ENCODE assay signal across 7 cellular contexts in the genomic region with DNA sequence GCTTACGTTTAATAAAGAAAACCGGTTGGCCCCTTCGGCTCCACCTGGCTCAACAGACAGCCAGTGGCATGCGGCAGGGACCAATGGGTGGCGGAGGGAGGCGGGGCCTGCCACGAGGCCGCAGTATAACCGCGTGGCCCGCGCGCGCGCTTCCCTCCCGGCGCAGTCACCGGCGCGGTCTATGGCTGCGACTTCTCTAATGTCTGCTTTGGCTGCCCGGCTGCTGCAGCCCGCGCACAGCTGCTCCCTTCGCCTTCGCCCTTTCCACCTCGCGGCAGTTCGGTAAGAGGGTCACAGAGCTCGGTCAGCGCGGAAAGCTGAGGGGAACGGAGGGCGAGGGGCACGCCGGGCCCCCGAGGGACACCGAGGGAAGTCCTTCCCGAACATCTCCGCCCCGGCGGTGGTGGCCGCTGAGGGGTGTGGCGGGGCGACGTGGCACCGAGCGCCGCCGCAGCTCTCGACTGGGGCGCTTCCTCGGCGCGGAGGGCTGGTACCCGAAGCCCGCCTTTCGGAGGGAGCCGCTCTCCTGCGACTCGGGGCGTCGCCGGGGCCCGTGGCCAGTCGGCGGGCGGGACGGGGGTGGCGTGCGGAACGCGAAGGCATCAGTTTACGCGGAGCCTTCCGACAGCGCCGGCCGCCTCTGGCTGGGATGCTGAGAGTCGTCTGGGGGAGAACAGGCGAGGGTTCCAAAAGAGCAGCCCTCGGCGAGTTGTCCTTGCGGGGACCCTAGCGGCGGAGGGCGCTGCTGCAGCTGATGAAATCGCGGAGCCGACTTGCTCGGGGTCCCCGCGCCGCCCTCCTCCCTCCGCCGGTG. TPM values are rescaled to one million over a fixed set of nuclear protein-coding genes. Genes with fewer than 3 reads are reported as not detected.
DNase-seq lines count a peak whose midpoint lies in the region; ATAC-seq and TF ChIP-seq lines count a peak whose summit lies in the region.

A gene (plus strand): TSS at position 155 of the 814 bp plus-strand sequence. CDS start 27 bp downstream, at position 182.

- H3K4me1 Mint-ChIP-seq in T-helper 2 cell treated with Interferon-gamma antibody and Interleukin-4, amounts not matched to agents 5 μg/mL and 100 μg/mL, for 36 hours (ENCODE audit: low read depth): peaks cover 47% of the 10 kb centered on the region

- peak within 1 kb of the TSS; percentile 82 to 90 for H3K4me3 ChIP-seq in ascending aorta

- intact Hi-C loops in ascending aorta (cut with DNase I): loop anchor here (1.0 to 5.0 kb wide), 4 partner anchors 19 to 370 kb away; a partner anchor contains a TSS

- H3K27me3 ChIP-seq in ascending aorta: no peaks in the 10 kb centered on the region

- peak within 1 kb of the TSS; percentile 100 for H3K27ac Mint-ChIP-seq in T-helper 2 cell treated with Interferon-gamma antibody and Interleukin-4, amounts not matched to agents 5 μg/mL and 100 μg/mL, for 36 hours

- ATAC-seq in GM18505 (IDR thresholded peaks at IDR 0.05; ENCODE audit: unreplicated experiment) (peak; percentile 84), HG02973 (IDR thresholded peaks at IDR 0.05; ENCODE audit: unreplicated experiment) (peak; percentile 79)

- no peaks in the 10 kb centered on the region for H3K9me3 Mint-ChIP-seq in T-helper 2 cell treated with Interferon-gamma antibody and Interleukin-4, amounts not matched to agents 5 μg/mL and 100 μg/mL, for 36 hours

- peak within 1 kb of the TSS; percentile 99 for H3K4me3 Mint-ChIP-seq in T-helper 2 cell treated with Interferon-gamma antibody and Interleukin-4, amounts not matched to agents 5 μg/mL and 100 μg/mL, for 36 hours

- TF ChIP-seq CTCF in ascending aorta (IDR thresholded peaks at IDR 0.05): peak; percentile 83 to 90 (median 86)

- peaks cover 33% of the 10 kb centered on the region for H3K36me3 Mint-ChIP-seq in T-helper 2 cell treated with Interferon-gamma antibody and Interleukin-4, amounts not matched to agents 5 μg/mL and 100 μg/mL, for 36 hours (ENCODE audit: low read depth)

- peak; percentile 99 for TF ChIP-seq POLR2A in GM18505 (IDR thresholded peaks at IDR 0.05; ENCODE audit: borderline replicate concordance, extremely low read depth, insufficient read depth, insufficient read length)

- H3K27me3 Mint-ChIP-seq in T-helper 2 cell treated with Interferon-gamma antibody and Interleukin-4, amounts not matched to agents 5 μg/mL and 100 μg/mL, for 36 hours (ENCODE audit: low read depth): peaks cover 2% of the 10 kb centered on the region

- DNase-seq in NCI-H1930 (lab: John Stamatoyannopoulos, UW) (peak; percentile 89 to 92), ascending aorta (ENCODE audit: low spot score in 2 of 2) (peak; percentile 87 to 97), hepatic stellate cell (ENCODE audit: low spot score) (peak; percentile 98), retina (peak; percentile 95)
- DNase-seq in T-helper 2 cell treated with Interferon-gamma antibody and Interleukin-4, amounts not matched to agents 5 μg/mL and 100 μg/mL, for 36 hours (ENCODE audit: low spot score): peak; percentile 94

- peaks cover 15 to 23% of the 10 kb centered on the region in 2 donors for H3K4me1 ChIP-seq in ascending aorta

- H3K27ac ChIP-seq in ascending aorta: peak within 1 kb of the TSS; percentile 97 to 98

- H3K9me3 ChIP-seq in ascending aorta: no peaks in the 10 kb centered on the region

- no peaks in the 10 kb centered on the region for H3K36me3 ChIP-seq in ascending aorta

RNA-seq across cellular contexts. Expression of the gene that starts here (rescaled TPM):
- 31.7 TPM for total RNA-seq in ascending aorta

Comparison
In these comparisons a context has a peak if more than half of its experiments do, and no peak if none do; other contexts are left out.
1. Peak in every context shown above with its lines: DNase-seq, ATAC-seq, H3K4me3 ChIP-seq and H3K27ac ChIP-seq.